In genomic region chr11:27869701-27870100, GRCh38 we compare ENCODE assay signal across 6 cellular contexts.
"Had no signal": no experiment of that assay in that cellular context is flagged by ENCODE, and none has a peak within 500 bp of the region (broad histone marks: within the 10 kb centered on the region; RNA-seq: fewer than 3 reads in every experiment).

No MANE protein-coding gene starts in this region.

- H3K27ac ChIP-seq: HL-60 had no signal

- H3K4me3 Mint-ChIP-seq: IgD-negative memory B cell had no signal

- H3K4me1 Mint-ChIP-seq: IgD-negative memory B cell had no signal

- H3K36me3 Mint-ChIP-seq: IgD-negative memory B cell had no signal

- ATAC-seq: HepG2, K562 had no signal

- H3K4me3 ChIP-seq: K562 had no signal

- H3K27ac Mint-ChIP-seq: IgD-negative memory B cell had no signal

- DNase-seq: IMR-90, KBM-7 had no signal
